1 cellular context compared by ENCODE assay signal in the genomic region with DNA sequence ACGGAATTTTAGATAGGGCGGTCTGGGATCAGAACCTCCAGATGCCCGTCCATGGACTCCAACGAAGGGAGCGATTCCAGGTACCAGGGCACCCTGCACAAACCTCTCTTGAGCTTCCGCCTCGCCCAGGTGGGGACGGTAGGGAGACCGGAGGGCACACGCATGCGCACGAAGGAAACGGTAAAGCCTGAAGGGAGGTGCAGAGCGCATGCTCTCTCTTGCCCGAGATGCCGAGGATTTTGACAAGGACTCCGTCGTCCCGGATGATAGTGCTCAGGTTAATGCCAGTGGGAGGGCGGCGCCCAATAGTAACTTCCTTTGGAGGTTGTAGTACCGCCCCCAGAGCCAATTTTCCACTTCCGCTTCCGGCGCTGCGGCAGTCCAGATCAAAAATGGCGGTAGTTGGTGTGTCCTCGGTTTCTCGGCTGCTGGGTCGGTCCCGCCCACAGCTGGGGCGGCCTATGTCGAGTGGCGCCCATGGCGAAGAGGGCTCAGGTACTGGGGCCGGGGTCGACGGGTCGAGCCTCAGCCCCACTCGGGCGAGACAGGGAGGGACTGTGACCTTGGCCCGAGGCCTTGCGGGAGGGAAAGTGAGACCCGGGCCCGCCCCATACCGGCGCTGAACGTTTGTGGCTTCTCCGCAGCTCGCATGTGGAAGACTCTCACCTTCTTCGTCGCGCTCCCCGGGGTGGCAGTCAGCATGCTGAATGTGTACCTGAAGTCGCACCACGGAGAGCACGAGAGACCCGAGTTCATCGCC.
TF ChIP-seq lines count a peak whose summit lies in the region.

TSS of gene COX6A1 (plus strand) at position 379 of the 760 bp plus-strand sequence. CDS start at position 393, 14 bp downstream.

TF ChIP-seq in K562, 482 proteins besides CTCF, POLR2A, EP300 and RAD21 (continued from another document and continues in another):
- TF ChIP-seq, protein P1, sequence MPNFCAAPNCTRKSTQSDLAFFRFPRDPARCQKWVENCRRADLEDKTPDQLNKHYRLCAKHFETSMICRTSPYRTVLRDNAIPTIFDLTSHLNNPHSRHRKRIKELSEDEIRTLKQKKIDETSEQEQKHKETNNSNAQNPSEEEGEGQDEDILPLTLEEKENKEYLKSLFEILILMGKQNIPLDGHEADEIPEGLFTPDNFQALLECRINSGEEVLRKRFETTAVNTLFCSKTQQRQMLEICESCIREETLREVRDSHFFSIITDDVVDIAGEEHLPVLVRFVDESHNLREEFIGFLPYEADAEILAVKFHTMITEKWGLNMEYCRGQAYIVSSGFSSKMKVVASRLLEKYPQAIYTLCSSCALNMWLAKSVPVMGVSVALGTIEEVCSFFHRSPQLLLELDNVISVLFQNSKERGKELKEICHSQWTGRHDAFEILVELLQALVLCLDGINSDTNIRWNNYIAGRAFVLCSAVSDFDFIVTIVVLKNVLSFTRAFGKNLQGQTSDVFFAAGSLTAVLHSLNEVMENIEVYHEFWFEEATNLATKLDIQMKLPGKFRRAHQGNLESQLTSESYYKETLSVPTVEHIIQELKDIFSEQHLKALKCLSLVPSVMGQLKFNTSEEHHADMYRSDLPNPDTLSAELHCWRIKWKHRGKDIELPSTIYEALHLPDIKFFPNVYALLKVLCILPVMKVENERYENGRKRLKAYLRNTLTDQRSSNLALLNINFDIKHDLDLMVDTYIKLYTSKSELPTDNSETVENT (CRISPR knock-in tag; IDR thresholded peaks at IDR 0.05), result no peak
- TF ChIP-seq ZNF764 (CRISPR knock-in tag; IDR thresholded peaks at IDR 0.05; ENCODE audit: low read depth), result 0 out of 2 replicates have a peak, but pooled peaks have one; percentile 22
- no peak for TF ChIP-seq LEF1 (IDR thresholded peaks at IDR 0.05)
- TF ChIP-seq ZNF384 (IDR thresholded peaks at IDR 0.05; ENCODE audit: low read depth, low read length), result no peak
- TF ChIP-seq LCOR (CRISPR knock-in tag; IDR thresholded peaks at IDR 0.05), result peak; percentile 82; the same call in 1 of the 2 replicates
- peak; percentile 38 for TF ChIP-seq CREM (IDR thresholded peaks at IDR 0.05; ENCODE audit: low read depth)
- peak; percentile 91 for TF ChIP-seq ZFX (CRISPR knock-in tag; IDR thresholded peaks at IDR 0.05)
- peak in 1 of 2 experiments; percentile 70; a peak in 1 of 4 replicates for TF ChIP-seq RCOR1 (IDR thresholded peaks at IDR 0.05; ENCODE audit: borderline replicate concordance in 1 of 2, low read depth in 2 of 2, low read length in 2 of 2)
- peak; percentile 77 for TF ChIP-seq NR2C1 (IDR thresholded peaks at IDR 0.05)
- TF ChIP-seq NR2C1 (tag; IDR thresholded peaks at IDR 0.05), result peak; percentile 77
- TF ChIP-seq TFAP4 (CRISPR knock-in tag; IDR thresholded peaks at IDR 0.05; ENCODE audit: borderline replicate concordance), result peak; percentile 85; the same call in 1 of the 2 replicates
- TF ChIP-seq POLR2B (IDR thresholded peaks at IDR 0.05; ENCODE audit: low read depth, partially characterized antibody), result peak; percentile 88
- no peak for TF ChIP-seq ZNF778 (CRISPR knock-in tag; IDR thresholded peaks at IDR 0.05)
- TF ChIP-seq ETV5 (CRISPR knock-in tag; IDR thresholded peaks at IDR 0.05; ENCODE audit: low read depth), result peak; percentile 66; the same call in 1 of the 2 replicates
- TF ChIP-seq ZBTB9 (CRISPR knock-in tag; IDR thresholded peaks at IDR 0.05), result no peak
- peak; percentile 86 for TF ChIP-seq KLF1 (tag; IDR thresholded peaks at IDR 0.05)
- TF ChIP-seq ZNF518B (CRISPR knock-in tag; IDR thresholded peaks at IDR 0.05), result no peak
- no peak for TF ChIP-seq LARP7 (IDR thresholded peaks at IDR 0.05)
- no peak for TF ChIP-seq ZSCAN29 (IDR thresholded peaks at IDR 0.05)
- peak; percentile 91 for TF ChIP-seq TAF9B (IDR thresholded peaks at IDR 0.05; ENCODE audit: partially characterized antibody)
- TF ChIP-seq NRF1 (conservative IDR thresholded peaks at IDR 0.05 in 1 of 2, IDR thresholded peaks at IDR 0.05 in 1 of 2), result peak; percentile 100
- TF ChIP-seq TBP (optimal IDR thresholded peaks at IDR 0.05; ENCODE audit: low read depth, low read length), result peak; percentile 78
- TF ChIP-seq SREBF1 (IDR thresholded peaks at IDR 0.05; ENCODE audit: borderline replicate concordance, low read depth, low read length), result no peak
- TF ChIP-seq DMBX1 (CRISPR knock-in tag; IDR thresholded peaks at IDR 0.05; ENCODE audit: borderline replicate concordance), result 0 out of 2 replicates have a peak, but pooled peaks have one; percentile 18
- TF ChIP-seq, protein P2, sequence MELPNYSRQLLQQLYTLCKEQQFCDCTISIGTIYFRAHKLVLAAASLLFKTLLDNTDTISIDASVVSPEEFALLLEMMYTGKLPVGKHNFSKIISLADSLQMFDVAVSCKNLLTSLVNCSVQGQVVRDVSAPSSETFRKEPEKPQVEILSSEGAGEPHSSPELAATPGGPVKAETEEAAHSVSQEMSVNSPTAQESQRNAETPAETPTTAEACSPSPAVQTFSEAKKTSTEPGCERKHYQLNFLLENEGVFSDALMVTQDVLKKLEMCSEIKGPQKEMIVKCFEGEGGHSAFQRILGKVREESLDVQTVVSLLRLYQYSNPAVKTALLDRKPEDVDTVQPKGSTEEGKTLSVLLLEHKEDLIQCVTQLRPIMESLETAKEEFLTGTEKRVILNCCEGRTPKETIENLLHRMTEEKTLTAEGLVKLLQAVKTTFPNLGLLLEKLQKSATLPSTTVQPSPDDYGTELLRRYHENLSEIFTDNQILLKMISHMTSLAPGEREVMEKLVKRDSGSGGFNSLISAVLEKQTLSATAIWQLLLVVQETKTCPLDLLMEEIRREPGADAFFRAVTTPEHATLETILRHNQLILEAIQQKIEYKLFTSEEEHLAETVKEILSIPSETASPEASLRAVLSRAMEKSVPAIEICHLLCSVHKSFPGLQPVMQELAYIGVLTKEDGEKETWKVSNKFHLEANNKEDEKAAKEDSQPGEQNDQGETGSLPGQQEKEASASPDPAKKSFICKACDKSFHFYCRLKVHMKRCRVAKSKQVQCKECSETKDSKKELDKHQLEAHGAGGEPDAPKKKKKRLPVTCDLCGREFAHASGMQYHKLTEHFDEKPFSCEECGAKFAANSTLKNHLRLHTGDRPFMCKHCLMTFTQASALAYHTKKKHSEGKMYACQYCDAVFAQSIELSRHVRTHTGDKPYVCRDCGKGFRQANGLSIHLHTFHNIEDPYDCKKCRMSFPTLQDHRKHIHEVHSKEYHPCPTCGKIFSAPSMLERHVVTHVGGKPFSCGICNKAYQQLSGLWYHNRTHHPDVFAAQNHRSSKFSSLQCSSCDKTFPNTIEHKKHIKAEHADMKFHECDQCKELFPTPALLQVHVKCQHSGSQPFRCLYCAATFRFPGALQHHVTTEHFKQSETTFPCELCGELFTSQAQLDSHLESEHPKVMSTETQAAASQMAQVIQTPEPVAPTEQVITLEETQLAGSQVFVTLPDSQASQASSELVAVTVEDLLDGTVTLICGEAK (IDR thresholded peaks at IDR 0.05), result peak; percentile 95
- TF ChIP-seq, protein P2 (CRISPR knock-in tag; IDR thresholded peaks at IDR 0.05), result no peak
- TF ChIP-seq ZBTB11 (CRISPR knock-in tag; IDR thresholded peaks at IDR 0.05), result peak in 1 of 3 experiments; percentile 61; a peak in 3 of 6 replicates
- TF ChIP-seq POLR2G (IDR thresholded peaks at IDR 0.05; ENCODE audit: low read depth, low read length), result peak; percentile 91
- TF ChIP-seq HDAC1 (IDR thresholded peaks at IDR 0.05), result peak in 1 of 2 experiments; percentile 80; a peak in 1 of 4 replicates
- no peak for TF ChIP-seq JUNB (CRISPR knock-in tag; conservative IDR thresholded peaks at IDR 0.05)
- peak; percentile 16 to 77 for TF ChIP-seq MNT (conservative IDR thresholded peaks at IDR 0.05)
